In the genomic region with DNA sequence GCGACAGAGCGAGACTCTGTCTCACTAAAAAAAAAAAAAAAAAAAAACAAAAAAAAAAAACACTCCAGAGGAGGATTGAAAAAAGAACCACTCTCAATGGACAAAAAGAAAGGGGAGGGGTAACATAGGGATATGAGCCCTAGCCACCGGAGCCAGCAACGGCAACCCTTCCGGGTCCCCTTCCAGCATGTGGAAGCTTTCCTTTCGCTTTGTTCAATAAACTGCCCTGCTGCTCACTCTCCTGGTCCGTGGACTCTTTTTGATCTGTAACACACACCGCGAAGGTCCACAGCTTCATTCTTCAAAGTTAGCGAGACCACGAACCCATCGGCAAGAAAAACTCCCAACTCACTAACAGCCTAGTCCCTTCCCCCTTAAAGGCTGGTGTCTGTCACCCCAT, we compare ENCODE assay signal across 10 cellular contexts. TPM values are rescaled to one million over a fixed set of nuclear protein-coding genes. Genes with fewer than 3 reads are reported as not detected.
DNase-seq lines count a peak whose midpoint lies in the region; ATAC-seq and TF ChIP-seq lines count a peak whose summit lies in the region.
"Had no signal": no experiment of that assay in that cellular context is flagged by ENCODE, and none has a peak within 500 bp of the region (broad histone marks: within the 10 kb centered on the region; RNA-seq: fewer than 3 reads in every experiment).

No MANE protein-coding gene starts in this region.

- H2AFZ ChIP-seq in DND-41 (ENCODE audit: low read depth, low read length): peak overlapping the region; percentile 82
- no peak overlapping the region for H2AFZ ChIP-seq in Karpas-422 (ENCODE audit: low read length)

- H3K27ac ChIP-seq in DND-41 (ENCODE audit: low read length): peak overlapping the region; percentile 85
- no peak overlapping the region for H3K27ac ChIP-seq in Karpas-422 (ENCODE audit: low read length)
- peak overlapping the region; percentile 97 for H3K27ac ChIP-seq in colonic mucosa
- peak overlapping the region; percentile 87 for H3K27ac ChIP-seq in psoas muscle
- H3K27ac ChIP-seq: SJSA1 had no signal

- H3K4me1 ChIP-seq in DND-41 (ENCODE audit: insufficient read depth, low read length) (peaks cover 37% of the 10 kb centered on the region), Karpas-422 (ENCODE audit: low read length) (peaks cover 28% of the 10 kb centered on the region), colonic mucosa (peaks cover 8% of the 10 kb centered on the region), psoas muscle (peaks cover 5% of the 10 kb centered on the region)

- no peak for TF ChIP-seq CTCF in DND-41 (IDR thresholded peaks at IDR 0.05; ENCODE audit: borderline replicate concordance, extremely low read depth, low read length, poor library complexity, severe bottlenecking)
- TF ChIP-seq CTCF in colonic mucosa (IDR thresholded peaks at IDR 0.05): no peak
- no peak for TF ChIP-seq CTCF in psoas muscle (IDR thresholded peaks at IDR 0.05)

- ATAC-seq in DND-41 (ENCODE audit: insufficient read depth, low read depth): no peak
- no peak for ATAC-seq in psoas muscle
- ATAC-seq in GM18909 (IDR thresholded peaks at IDR 0.05; ENCODE audit: poor library complexity, unreplicated experiment): no peak

- H4K20me1 ChIP-seq in DND-41 (ENCODE audit: insufficient read depth, low read length): peaks cover 7% of the 10 kb centered on the region
- no peaks in the 10 kb centered on the region for H4K20me1 ChIP-seq in Karpas-422 (ENCODE audit: insufficient read depth, low read depth, low read length)

- H3K4me3 ChIP-seq in DND-41 (ENCODE audit: low read depth in 1 of 2, low read length in 2 of 2) (peak overlapping the region in 1 of 2 experiments; percentile 71; a peak in 2 of 4 replicates), Karpas-422 (ENCODE audit: low read length) (peak overlapping the region; percentile 84; the same call in 1 of the 2 replicates), colonic mucosa (no peak overlapping the region), psoas muscle (no peak overlapping the region)

- H3K9ac ChIP-seq in DND-41 (ENCODE audit: low read depth, low read length): peak overlapping the region; percentile 75
- peak overlapping the region; percentile 90 for H3K9ac ChIP-seq in Karpas-422 (ENCODE audit: low read length)
- no peak overlapping the region for H3K9ac ChIP-seq in colonic mucosa (ENCODE audit: low read depth in 2 of 2, low read length in 2 of 2)

- H3K4me2 ChIP-seq in DND-41 (ENCODE audit: insufficient read depth, low read length): peak overlapping the region; percentile 81
- H3K4me2 ChIP-seq in Karpas-422 (ENCODE audit: low read depth, low read length, poor library complexity, severe bottlenecking): peak overlapping the region; percentile 96

- H3K9me2 ChIP-seq in Karpas-422 (replicated peaks; ENCODE audit: insufficient read depth, low read length): no peaks in the 10 kb centered on the region

- H3K36me3 ChIP-seq in DND-41 (ENCODE audit: insufficient read depth, low read length) (peaks cover 8% of the 10 kb centered on the region), Karpas-422 (ENCODE audit: insufficient read depth, low read length) (no peaks in the 10 kb centered on the region), colonic mucosa (no peaks in the 10 kb centered on the region), psoas muscle (ENCODE audit: insufficient read depth in 1 of 2, low read depth in 1 of 2) (peaks cover 4 to 16% of the 10 kb centered on the region in 2 donors)

- intact Hi-C loops in colonic mucosa (cut with DNase I): no loop called here
- intact Hi-C loops in psoas muscle (cut with DNase I): no loop called here

- 91 to 92% (median 92%) methylated on average over 12 of the region's 12 CpGs for whole genome bisulfite sequencing in psoas muscle, 3 donors

- no peaks in the 10 kb centered on the region for H3K9me3 ChIP-seq in DND-41 (ENCODE audit: insufficient read depth, low read length, severe bottlenecking)
- H3K9me3 ChIP-seq in Karpas-422 (ENCODE audit: low read length): no peaks in the 10 kb centered on the region
- H3K9me3 ChIP-seq in colonic mucosa: no peaks in the 10 kb centered on the region
- no peaks in the 10 kb centered on the region for H3K9me3 ChIP-seq in psoas muscle
- H3K9me3 ChIP-seq: pancreas, SJSA1 had no signal

- peak; percentile 28 for DNase-seq in DND-41
- DNase-seq in Karpas-422: no peak
- DNase-seq in colonic mucosa: no peak
- no peak for DNase-seq in psoas muscle
- no peak for DNase-seq in SIG-M5 treated with dmso at 0.1 percent for 504 hours (lab: John Stamatoyannopoulos, UW; ENCODE audit: unreplicated experiment)
- no peak for DNase-seq in GOT3 (lab: John Stamatoyannopoulos, UW)
- DNase-seq in cortex of kidney (lab: John Stamatoyannopoulos, UW): no peak

- H3K79me2 ChIP-seq in DND-41 (ENCODE audit: insufficient read depth, low read length) (peaks cover 14% of the 10 kb centered on the region), Karpas-422 (ENCODE audit: low read length) (no peaks in the 10 kb centered on the region)

- H3K27me3 ChIP-seq in DND-41 (ENCODE audit: insufficient read depth, low read length, poor library complexity): no peaks in the 10 kb centered on the region
- no peaks in the 10 kb centered on the region for H3K27me3 ChIP-seq in Karpas-422 (ENCODE audit: low read length)
- no peaks in the 10 kb centered on the region for H3K27me3 ChIP-seq in colonic mucosa
- no peaks in the 10 kb centered on the region for H3K27me3 ChIP-seq in psoas muscle (ENCODE audit: insufficient read depth in 3 of 3, low read length in 2 of 3)
- H3K27me3 ChIP-seq: pancreas, SJSA1 had no signal

RNA-seq across cellular contexts. Expression of gene REX1BD, which starts 1.0 kb away (rescaled TPM):
- total RNA-seq in Karpas-422 (2014; rRNA removed; shearing (Covaris generic); ENCODE audit: low replicate concordance): 45.7 and 76.8 TPM in 2 replicates
- total RNA-seq in colonic mucosa: 10 to 100 TPM; 46.7 to 79.6 TPM
- total RNA-seq in psoas muscle: 100 to 1,000 TPM in 1 of 4 donors, 10 to 100 TPM in 3; 52.1 to 105 (median 92.0) TPM
- polyA plus RNA-seq in psoas muscle: 100 to 1,000 TPM in 1 of 3 donors, 10 to 100 TPM in 2; 67.7 to 105 (median 80.7) TPM

RNA-seq across cellular contexts. Expression of gene UBA52, which starts 15.9 kb away (rescaled TPM):
- total RNA-seq in Karpas-422 (2014; rRNA removed; shearing (Covaris generic); ENCODE audit: low replicate concordance): 881 and 1,597 TPM in 2 replicates
- 1,000 to 10,000 TPM in 1 of 2 donors, 100 to 1,000 TPM in 1; 991 to 1,174 TPM for total RNA-seq in colonic mucosa
- total RNA-seq in psoas muscle: 1,000 to 10,000 TPM in 2 of 4 donors, 100 to 1,000 TPM in 2; 979 to 1,082 (median 1,028) TPM
- 1,000 to 10,000 TPM in 2 of 3 donors, 100 to 1,000 TPM in 1; 877 to 1,553 (median 1,005) TPM for polyA plus RNA-seq in psoas muscle

RNA-seq across cellular contexts. Expression of gene CRLF1, which starts 19.0 kb away (rescaled TPM):
- total RNA-seq in Karpas-422 (2014; rRNA removed; shearing (Covaris generic); ENCODE audit: low replicate concordance): 3.0 TPM in 1 of 2 replicates, not detected in the other
- total RNA-seq in colonic mucosa: 1 to 10 TPM in 1 of 2 donors, under 1 TPM in 1; 0.84 to 1.6 TPM
- 10 to 100 TPM in 3 of 4 donors, 1 to 10 TPM in 1; 8.3 to 20.2 (median 14.2) TPM for total RNA-seq in psoas muscle
- 10 to 100 TPM; 15.6 to 28.4 (median 19.3) TPM for polyA plus RNA-seq in psoas muscle

RNA-seq across cellular contexts. Expression of gene TMEM59L, which starts 25.1 kb away (rescaled TPM):
- total RNA-seq in Karpas-422 (2014; rRNA removed; shearing (Covaris generic); ENCODE audit: low replicate concordance): 0.43 and 2.5 TPM in 2 replicates
- total RNA-seq in colonic mucosa (1 to 10 TPM in 1 of 2 donors, under 1 TPM in 1; 0.27 to 1.4 TPM), psoas muscle (1 to 10 TPM in 3 of 4 donors, under 1 TPM in 1; 0.79 to 3.2 (median 2.6) TPM)
- polyA plus RNA-seq in psoas muscle: 1 to 10 TPM in 2 of 3 donors, under 1 TPM in 1; 0.85 to 4.8 (median 1.5) TPM
- total RNA-seq: SJSA1 had no signal

RNA-seq across cellular contexts. Expression of gene KXD1, which starts 29.9 kb away (rescaled TPM):
- total RNA-seq in Karpas-422 (2014; rRNA removed; shearing (Covaris generic); ENCODE audit: low replicate concordance): 103 and 128 TPM in 2 replicates
- total RNA-seq in colonic mucosa: 10 to 100 TPM; 66.8 to 80.4 TPM
- 10 to 100 TPM; 38.9 to 76.5 (median 50.8) TPM for total RNA-seq in psoas muscle
- 100 to 1,000 TPM in 2 of 3 donors, 10 to 100 TPM in 1; 84.6 to 144 (median 122) TPM for polyA plus RNA-seq in psoas muscle

Comparison
In these comparisons a context has a peak if more than half of its experiments do, and no peak if none do; other contexts are left out.
1. H3K9ac ChIP-seq: peak in DND-41 (single experiment) and Karpas-422 (single experiment); none in colonic mucosa (0 of 2).